ENCODE assay signal across 34 cellular contexts in genomic region chr16:25413133-25413532, GRCh38.
"Had no signal": no experiment of that assay in that cellular context is flagged by ENCODE, and none has a peak within 500 bp of the region (broad histone marks: within the 10 kb centered on the region; RNA-seq: fewer than 3 reads in every experiment).

No MANE protein-coding gene starts in this region.

- ATAC-seq: activated CD8-positive, alpha-beta T cell treated with anti-CD3 and anti-CD28 coated beads for 36 hours; activated naive CD4-positive, alpha-beta T cell treated with anti-CD3 and anti-CD28 coated beads, Interleukin-2, amount 50 U/mL, for 72 hours; activated T-cell treated with anti-CD3 and anti-CD28 coated beads, Interleukin-2, amount 50 U/mL, for 4 hours; activated T-cell treated with anti-CD3 and anti-CD28 coated beads, Interleukin-2, amount 50 U/mL, for 72 hours; activated T-helper 17 cell treated with anti-CD3 and anti-CD28 coated beads, Interleukin-2, amount 50 U/mL, for 72 hours; body of pancreas had no signal

- H3K36me3 ChIP-seq: adrenal gland, brain microvascular endothelial cell, breast epithelium had no signal

- H3K4me1 ChIP-seq: adrenal gland, body of pancreas, breast epithelium had no signal

- H3K4me3 ChIP-seq: adrenal gland, body of pancreas, breast epithelium had no signal

- H3K27ac ChIP-seq: adrenal gland, body of pancreas, brain microvascular endothelial cell, breast epithelium, VCaP had no signal

- H3K27me3 ChIP-seq: adrenal gland, body of pancreas, brain microvascular endothelial cell, breast epithelium had no signal

- DNase-seq: activated B cell treated with CpG ODN at 0.5 μM for 24 hours; activated CD4-positive, alpha-beta memory T cell treated with anti-CD3 and anti-CD28 coated beads for 36 hours; activated CD4-positive, alpha-beta T cell treated with anti-CD3 and anti-CD28 coated beads for 4 hours; activated CD4-positive, alpha-beta T cell treated with anti-CD3 and anti-CD28 coated beads, Interleukin-2, amount 10 ng/mL, durations not matched to agents 24 days and 14 days; activated CD4-positive, alpha-beta T cell treated with anti-CD3 and anti-CD28 coated beads, Interleukin-2, amount 50 U/mL, for 1 hour; activated CD4-positive, alpha-beta T cell treated with anti-CD3 and anti-CD28 coated beads, Interleukin-2, amount 50 U/mL, for 4 hours; activated CD4-positive, CD25-positive, alpha-beta regulatory T cell treated with anti-CD3 and anti-CD28 coated beads, Interleukin-2, amount 50 U/mL, for 72 hours; activated CD8-positive, alpha-beta memory T cell treated with anti-CD3 and anti-CD28 coated beads, Interleukin-2, amount 50 U/mL, for 4 hours; activated CD8-positive, alpha-beta T cell treated with anti-CD3 and anti-CD28 coated beads for 36 hours; activated effector memory CD4-positive, alpha-beta T cell treated with anti-CD3 and anti-CD28 coated beads, Interleukin-2, amount 50 U/mL, for 16 hours; activated gamma-delta T cell treated with Interleukin-2 at 50 U/mL for 16 hours; activated naive CD4-positive, alpha-beta T cell; activated naive CD4-positive, alpha-beta T cell treated with anti-CD3 and anti-CD28 coated beads for 36 hours; activated naive CD4-positive, alpha-beta T cell treated with anti-CD3 and anti-CD28 coated beads, Interleukin-2, amount 50 U/mL, for 16 hours; activated naive CD8-positive, alpha-beta T cell treated with anti-CD3 and anti-CD28 coated beads for 36 hours; activated T-cell treated with anti-CD3 and anti-CD28 coated beads for 4 hours; activated T-cell treated with anti-CD3 and anti-CD28 coated beads, Interleukin-2, amount 50 U/mL, for 1 hour; activated T-cell treated with anti-CD3 and anti-CD28 coated beads, Interleukin-2, amount 50 U/mL, for 4 hours; activated T-cell treated with anti-CD3 and anti-CD28 coated beads, Interleukin-2, amount 50 U/mL, for 72 hours; adrenal gland; amniotic stem cell; aorta; body of pancreas; brain microvascular endothelial cell; central memory CD4-positive, alpha-beta T cell; T-helper 1 cell; T-helper 2 cell; T-helper 9 cell had no signal

- FAIRE-seq: astrocyte, TTC549 had no signal

- H3K9me3 ChIP-seq: adrenal gland, body of pancreas, breast epithelium had no signal
